ENCODE assay signal across 1 cellular context in genomic region chr19:35088514-35088913, GRCh38.
TF ChIP-seq lines count a peak whose summit lies in the region.

No MANE protein-coding gene starts in this region.

TF ChIP-seq in HepG2, 621 proteins besides CTCF, POLR2A, EP300 and RAD21:
- TF ChIP-seq MATR3 (CRISPR knock-in tag; IDR thresholded peaks at IDR 0.05) = no peak
- 0 out of 2 replicates have a peak, but pooled peaks have one; percentile 31 for TF ChIP-seq FOSL2 (CRISPR knock-in tag; IDR thresholded peaks at IDR 0.05)
- peak; percentile 76 for TF ChIP-seq ZBTB33 (CRISPR knock-in tag; IDR thresholded peaks at IDR 0.05)
